Comparison of ENCODE assay signal across 8 cellular contexts in the genomic region with DNA sequence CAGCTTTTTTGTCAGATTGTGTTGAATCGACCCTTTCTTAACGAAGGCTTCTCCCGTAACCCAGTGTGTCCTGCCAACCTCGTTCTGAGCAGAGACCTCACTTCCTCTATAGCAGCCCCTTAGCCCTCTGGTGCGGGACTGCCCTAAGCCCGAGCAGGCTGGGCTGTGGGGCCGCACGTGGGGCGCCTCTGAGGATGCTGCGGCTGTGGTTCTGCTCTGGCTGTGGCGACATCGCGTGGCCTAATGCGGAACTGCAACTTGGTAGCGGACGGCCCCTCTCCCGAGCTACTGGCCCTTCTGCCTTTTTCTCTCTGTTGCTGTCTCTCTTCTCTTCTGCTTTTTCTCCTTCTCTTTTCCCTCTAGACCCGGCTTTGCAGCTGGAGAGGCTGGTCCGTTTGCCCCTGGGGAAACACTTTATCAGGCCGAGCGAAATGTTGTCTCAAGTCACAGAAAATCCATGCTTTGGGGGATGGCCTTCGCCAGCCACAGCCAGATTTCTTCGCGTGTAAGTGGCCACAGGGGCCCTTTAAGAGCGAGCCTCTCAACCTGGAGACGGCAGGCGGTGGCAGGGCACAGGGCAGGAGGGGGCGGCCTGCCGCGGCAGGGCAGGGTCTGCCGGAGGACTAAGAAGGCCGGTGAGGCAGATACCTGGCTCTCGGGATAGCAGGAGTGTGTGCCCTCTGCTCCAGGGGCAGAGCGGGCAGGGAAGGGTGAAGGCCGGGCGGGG. TPM values are rescaled to one million over a fixed set of nuclear protein-coding genes. Genes with fewer than 3 reads are reported as not detected.
DNase-seq lines count a peak whose midpoint lies in the region; ATAC-seq, FAIRE-seq and TF ChIP-seq lines count a peak whose summit lies in the region.

No MANE protein-coding gene starts in this region.

- FAIRE-seq in A549 (lab: Jason Lieb, UNC) (peak; percentile 63), GM12892 (lab: Jason Lieb, UNC) (peak; percentile 56)

- peaks cover 12% of the 10 kb centered on the region for H3K4me1 Mint-ChIP-seq in T-helper 17 cell

- TF ChIP-seq POLR2A in A549 (IDR thresholded peaks at IDR 0.05; ENCODE audit: low read length) = no peak
- TF ChIP-seq POLR2A in GM12892 (IDR thresholded peaks at IDR 0.05; ENCODE audit: low read depth, low read length) = no peak
- TF ChIP-seq POLR2A in adrenal gland (IDR thresholded peaks at IDR 0.05) = no peak

- peaks cover 0 to 6% of the 10 kb centered on the region in 2 donors for H3K36me3 ChIP-seq in adrenal gland (replicated peaks in 1 of 2)

- peaks cover 10% of the 10 kb centered on the region for H3K27me3 Mint-ChIP-seq in T-helper 17 cell

- CTCF ChIA-PET in A549 (lab: Yijun Ruan, JAX) = interaction anchor here (0.6 to 13.9 kb wide), 91 partner anchors 10 to 896 kb away, joined by 3 to 198 read pairs (median 5); partner anchors contain the start of genes GLCE, KIF23 and RPLP1

- ATAC-seq in A549 = peak; percentile 81 to 93
- ATAC-seq in T-helper 17 cell = peak; percentile 98
- ATAC-seq in left ventricle myocardium superior = peak; percentile 93
- ATAC-seq in HG02884 (IDR thresholded peaks at IDR 0.05; ENCODE audit: unreplicated experiment) = no peak

- no peaks in the 10 kb centered on the region for H3K27me3 ChIP-seq in adrenal gland

- peak overlapping the region; percentile 41 for H3K4me2 ChIP-seq in A549

- no peak overlapping the region for H3K27ac Mint-ChIP-seq in T-helper 17 cell

- peaks cover 26% of the 10 kb centered on the region for H3K4me1 ChIP-seq in A549
- H3K4me1 ChIP-seq in adrenal gland (replicated peaks in 1 of 2) = peaks cover 0 to 8% of the 10 kb centered on the region in 2 donors

- H3K27ac ChIP-seq in A549 (peak overlapping the region; percentile 24 to 66; a peak in 5 of 6 replicates), adrenal gland (peak overlapping the region in 1 of 5 donors; percentile 50)

- intact Hi-C loops in adrenal gland (cut with DNase I) = loop anchor here (5.0 to 10.0 kb wide), 2 partner anchors 230 to 337 kb away; partner anchors contain the start of gene GLCE (in 1 of the 2)
- intact Hi-C loops in left ventricle myocardium superior (cut with micrococcal nuclease) = loop anchor here (5.0 kb wide), 1 partner anchor 332 kb away; no protein-coding TSS in a partner anchor

- no peak for TF ChIP-seq EP300 in A549 (IDR thresholded peaks at IDR 0.05)

- TF ChIP-seq CTCF in A549 (IDR thresholded peaks at IDR 0.05) (peak; percentile 90), LNCAP (IDR thresholded peaks at IDR 0.05) (peak; percentile 95), adrenal gland (IDR thresholded peaks at IDR 0.05) (peak; percentile 89 to 98 (median 93))

- no peaks in the 10 kb centered on the region for H3K36me3 Mint-ChIP-seq in T-helper 17 cell (ENCODE audit: low read depth)

- no peak overlapping the region for H3K4me3 Mint-ChIP-seq in T-helper 17 cell

- no peaks in the 10 kb centered on the region for H3K9me3 ChIP-seq in A549
- H3K9me3 ChIP-seq in T-helper 17 cell (ENCODE audit: control insufficient read depth, low read length, poor library complexity, severe bottlenecking) = no peaks in the 10 kb centered on the region
- H3K9me3 ChIP-seq in adrenal gland (replicated peaks in 1 of 3) = no peaks in the 10 kb centered on the region

- H3K4me3 ChIP-seq in A549 (no peak overlapping the region), adrenal gland (no peak overlapping the region)

- DNase-seq in A549 (ENCODE audit: low read depth in 1 of 2, low spot score in 1 of 2) (peak; percentile 74 to 93), GM12892 (ENCODE audit: insufficient read length) (peak; percentile 82), T-helper 17 cell (peak; percentile 64 to 85 (median 71)), adrenal gland (peak; percentile 69 to 92 (median 85)), left ventricle myocardium superior (peak; percentile 89), retina (peak; percentile 96)

- POLR2A ChIA-PET in A549 (lab: Yijun Ruan, JAX) = interaction anchor here (0.6 to 1.2 kb wide), 3 partner anchors 68 to 306 kb away, joined by 3 to 4 read pairs (median 3); no protein-coding TSS in a partner anchor

- peak; percentile 92 to 94 for TF ChIP-seq RAD21 in A549 (conservative IDR thresholded peaks at IDR 0.05 in 1 of 2, IDR thresholded peaks at IDR 0.05 in 1 of 2)

- 41% methylated on average over 36 of the region's 36 CpGs for WGBS in A549 (ENCODE audit: missing lambda C conversion rate)
- 23 to 28% (median 25%) methylated on average over 32 to 36 of the region's 36 CpGs for WGBS in adrenal gland, 4 donors

TF ChIP-seq in A549, 52 proteins besides CTCF, POLR2A, EP300 and RAD21 (continues in another document):
- TF ChIP-seq TFCP2L1 (CRISPR knock-in tag; IDR thresholded peaks at IDR 0.05) = no peak; the same call in 1 of the 2 replicates
- no peak for TF ChIP-seq GATA3 (IDR thresholded peaks at IDR 0.05; ENCODE audit: borderline replicate concordance)
- TF ChIP-seq NPAS2 (CRISPR knock-in tag; IDR thresholded peaks at IDR 0.05; ENCODE audit: borderline replicate concordance) = no peak
- no peak for TF ChIP-seq ZFP36 (IDR thresholded peaks at IDR 0.05; ENCODE audit: borderline replicate concordance, partially characterized antibody)
- TF ChIP-seq USF2 (IDR thresholded peaks at IDR 0.05) = peak; percentile 73
- TF ChIP-seq, protein P1, sequence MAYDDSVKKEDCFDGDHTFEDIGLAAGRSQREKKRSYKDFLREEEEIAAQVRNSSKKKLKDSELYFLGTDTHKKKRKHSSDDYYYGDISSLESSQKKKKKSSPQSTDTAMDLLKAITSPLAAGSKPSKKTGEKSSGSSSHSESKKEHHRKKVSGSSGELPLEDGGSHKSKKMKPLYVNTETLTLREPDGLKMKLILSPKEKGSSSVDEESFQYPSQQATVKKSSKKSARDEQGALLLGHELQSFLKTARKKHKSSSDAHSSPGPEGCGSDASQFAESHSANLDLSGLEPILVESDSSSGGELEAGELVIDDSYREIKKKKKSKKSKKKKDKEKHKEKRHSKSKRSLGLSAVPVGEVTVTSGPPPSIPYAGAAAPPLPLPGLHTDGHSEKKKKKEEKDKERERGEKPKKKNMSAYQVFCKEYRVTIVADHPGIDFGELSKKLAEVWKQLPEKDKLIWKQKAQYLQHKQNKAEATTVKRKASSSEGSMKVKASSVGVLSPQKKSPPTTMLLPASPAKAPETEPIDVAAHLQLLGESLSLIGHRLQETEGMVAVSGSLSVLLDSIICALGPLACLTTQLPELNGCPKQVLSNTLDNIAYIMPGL (CRISPR knock-in tag; IDR thresholded peaks at IDR 0.05; ENCODE audit: borderline replicate concordance) = no peak
- no peak for TF ChIP-seq BCL3 (IDR thresholded peaks at IDR 0.05)
- TF ChIP-seq NFE2L2 (conservative IDR thresholded peaks at IDR 0.05; ENCODE audit: low read length) = 0 out of 2 replicates have a peak, but pooled peaks have one; percentile 8
- TF ChIP-seq ZNF302 (CRISPR knock-in tag; IDR thresholded peaks at IDR 0.05) = no peak
- no peak for TF ChIP-seq ELK1 (IDR thresholded peaks at IDR 0.05; ENCODE audit: low read depth, low read length)
- no peak for TF ChIP-seq ZSCAN20 (CRISPR knock-in tag; IDR thresholded peaks at IDR 0.05)
- TF ChIP-seq HOXB5 (CRISPR knock-in tag; IDR thresholded peaks at IDR 0.05) = no peak

RNA-seq across cellular contexts. Expression of gene KIF23, which starts 19.4 kb away (rescaled TPM):
- 79.5 and 117 TPM in 2 replicates for polyA plus RNA-seq in A549 (2011; rRNA removed)
- polyA plus RNA-seq in A549 (2012; cell fraction: cytosol; rRNA removed) = 43.9 and 52.7 TPM in 2 replicates
- 63.8 and 90.2 TPM in 2 replicates for polyA plus RNA-seq in A549 (2012; cell fraction: nucleus; rRNA removed)
- 81.8 to 93.1 TPM (median 87.9 TPM) in 3 replicates for polyA plus RNA-seq in A549 (2017; fragmentation: RNase III; extraction: RNeasy Plus Mini Kit Qiagen cat#74134 plus additional on column Dnase treatment)
- polyA minus RNA-seq in A549 (2011; rRNA and poly(A)+ RNA removed) = 83.0 and 87.7 TPM in 2 replicates
- polyA plus RNA-seq in GM12892 (2012; ENCODE audit: missing spikeins) = 20.4 TPM
- 1 to 10 TPM; 1.6 to 4.3 TPM for total RNA-seq in T-helper 17 cell
- 1 to 10 TPM; 1.3 to 7.3 (median 2.3) TPM for total RNA-seq in adrenal gland
- 1 to 10 TPM; 1.5 to 3.2 (median 3.2) TPM for polyA plus RNA-seq in adrenal gland
- 0.45 TPM for total RNA-seq in left ventricle myocardium superior

RNA-seq across cellular contexts. Expression of gene RPLP1, which starts 57.9 kb away (rescaled TPM):
- polyA plus RNA-seq in A549 (2011; rRNA removed) (1,245 and 1,557 TPM in 2 replicates), A549 (2017; fragmentation: RNase III; extraction: RNeasy Plus Mini Kit Qiagen cat#74134 plus additional on column Dnase treatment) (3,637 to 4,104 TPM (median 3,948 TPM) in 3 replicates), adrenal gland (1,000 to 10,000 TPM in 2 of 3 donors, 100 to 1,000 TPM in 1; 232 to 1,639 (median 1,096) TPM)
- 2,903 and 3,168 TPM in 2 replicates for polyA plus RNA-seq in A549 (2012; cell fraction: cytosol; rRNA removed)
- 1,317 and 1,797 TPM in 2 replicates for polyA plus RNA-seq in A549 (2012; cell fraction: nucleus; rRNA removed)
- 558 and 606 TPM in 2 replicates for polyA minus RNA-seq in A549 (2011; rRNA and poly(A)+ RNA removed)
- 1,556 TPM for polyA plus RNA-seq in GM12892 (2012; ENCODE audit: missing spikeins)
- total RNA-seq in T-helper 17 cell (1,000 to 10,000 TPM; 2,488 to 2,685 TPM), adrenal gland (1,000 to 10,000 TPM in 4 of 8 donors, 100 to 1,000 TPM in 4; 279 to 1,990 (median 1,099) TPM), left ventricle myocardium superior (1,143 TPM)
